Comparison of ENCODE assay signal across 15 cellular contexts in genomic region chr10:58372630-58373445, GRCh38. TPM values are rescaled to one million over a fixed set of nuclear protein-coding genes. Genes with fewer than 3 reads are reported as not detected.
DNase-seq lines count a peak whose midpoint lies in the region; ATAC-seq and TF ChIP-seq lines count a peak whose summit lies in the region.
"Had no signal": no experiment of that assay in that cellular context is flagged by ENCODE, and none has a peak within 500 bp of the region (broad histone marks: within the 10 kb centered on the region; RNA-seq: fewer than 3 reads in every experiment).

No MANE protein-coding gene starts in this region.

- peak overlapping the region; percentile 10 for H3K27ac Mint-ChIP-seq in stimulated activated memory B cell treated with anti-CD40 and anti-IgM and Interleukin-4, amounts not matched to agents 10 μg/mL and 1 μg/mL and 100 μg/mL, for 72 hours
- H3K27ac Mint-ChIP-seq in stimulated activated effector memory CD8-positive, alpha-beta T cell treated with anti-CD3 and anti-CD28 coated beads, Interleukin-12 subunit alpha, Interleukin-12 subunit beta, amount 100 ng/mL, for 72 hours = no peak overlapping the region

- H3K9me3 Mint-ChIP-seq in stimulated activated memory B cell treated with anti-CD40 and anti-IgM and Interleukin-4, amounts not matched to agents 10 μg/mL and 1 μg/mL and 100 μg/mL, for 72 hours = no peaks in the 10 kb centered on the region
- H3K9me3 Mint-ChIP-seq in stimulated activated effector memory CD8-positive, alpha-beta T cell treated with anti-CD3 and anti-CD28 coated beads, Interleukin-12 subunit alpha, Interleukin-12 subunit beta, amount 100 ng/mL, for 72 hours = no peaks in the 10 kb centered on the region

- H3K36me3 ChIP-seq in mammary epithelial cell (ENCODE audit: insufficient read depth, low read length) (peaks cover 2% of the 10 kb centered on the region), suprapubic skin (peaks cover 10% of the 10 kb centered on the region)

- no peaks in the 10 kb centered on the region for H3K4me1 Mint-ChIP-seq in stimulated activated memory B cell treated with anti-CD40 and anti-IgM and Interleukin-4, amounts not matched to agents 10 μg/mL and 1 μg/mL and 100 μg/mL, for 72 hours
- H3K4me1 Mint-ChIP-seq in stimulated activated effector memory CD8-positive, alpha-beta T cell treated with anti-CD3 and anti-CD28 coated beads, Interleukin-12 subunit alpha, Interleukin-12 subunit beta, amount 100 ng/mL, for 72 hours = no peaks in the 10 kb centered on the region

- TF ChIP-seq EP300 in suprapubic skin (IDR thresholded peaks at IDR 0.05) = no peak

- H3K79me2 ChIP-seq in mammary epithelial cell (ENCODE audit: insufficient read depth, low read length) = no peaks in the 10 kb centered on the region
- H3K79me2 ChIP-seq: parathyroid adenoma had no signal

- TF ChIP-seq POLR2A in suprapubic skin (IDR thresholded peaks at IDR 0.05) = no peak

- H4K20me1 ChIP-seq in mammary epithelial cell (ENCODE audit: insufficient read depth, low read length) = no peaks in the 10 kb centered on the region

- peak; percentile 59 for ATAC-seq in Right ventricle myocardium superior (ENCODE audit: poor library complexity)
- ATAC-seq in Right ventricle myocardium inferior = no peak
- ATAC-seq in HG02852 (IDR thresholded peaks at IDR 0.05; ENCODE audit: unreplicated experiment) = peak; percentile 81
- peak; percentile 71 for ATAC-seq in HG03571 (IDR thresholded peaks at IDR 0.05; ENCODE audit: unreplicated experiment)
- peak; percentile 73 for ATAC-seq in stimulated activated memory B cell treated with anti-CD40 and anti-IgM and Interleukin-4, amounts not matched to agents 10 μg/mL and 1 μg/mL and 100 μg/mL, for 72 hours
- no peak for ATAC-seq in stimulated activated effector memory CD8-positive, alpha-beta T cell treated with anti-CD3 and anti-CD28 coated beads, Interleukin-12 subunit alpha, Interleukin-12 subunit beta, amount 100 ng/mL, for 72 hours

- H2AFZ ChIP-seq in mammary epithelial cell (ENCODE audit: low read depth, low read length) = no peak overlapping the region
- H2AFZ ChIP-seq: parathyroid adenoma had no signal

- H3K4me3 ChIP-seq in mammary epithelial cell (replicated peaks in 1 of 3; ENCODE audit: insufficient read depth in 1 of 3, low read depth in 2 of 3, low read length in 3 of 3) = no peak overlapping the region
- no peak overlapping the region for H3K4me3 ChIP-seq in suprapubic skin
- H3K4me3 ChIP-seq: A549 had no signal

- no peak overlapping the region for H3K9ac ChIP-seq in mammary epithelial cell (ENCODE audit: insufficient read depth, low read length)
- H3K9ac ChIP-seq: parathyroid adenoma had no signal

- H3K27me3 ChIP-seq in mammary epithelial cell (ENCODE audit: insufficient read depth, low read length) (no peaks in the 10 kb centered on the region), suprapubic skin (no peaks in the 10 kb centered on the region)

- H3K27ac ChIP-seq in mammary epithelial cell (ENCODE audit: insufficient read depth, low read depth, low read length) = no peak overlapping the region
- H3K27ac ChIP-seq in suprapubic skin = no peak overlapping the region
- H3K27ac ChIP-seq: A549, parathyroid adenoma had no signal

- DNase-seq in Right ventricle myocardium superior = no peak
- DNase-seq in Right ventricle myocardium inferior (ENCODE audit: missing footprints) = no peak
- no peak for DNase-seq in stimulated activated effector memory CD8-positive, alpha-beta T cell treated with anti-CD3 and anti-CD28 coated beads, Interleukin-12 subunit alpha, Interleukin-12 subunit beta, amount 100 ng/mL, for 72 hours (ENCODE audit: low spot score in 2 of 2)
- DNase-seq in mammary epithelial cell = no peak
- DNase-seq in suprapubic skin (ENCODE audit: low spot score in 2 of 2) = no peak
- DNase-seq: anterior cingulate cortex; COR-L47; midbrain; NCI-H187 treated with DMSO at 0.1 percent for 48 hours; NK-92 treated with Interleukin-12 subunit alpha and Interleukin-12 subunit beta, amount 100 ng/mL, for 24 hours had no signal

- H3K4me1 ChIP-seq in mammary epithelial cell (ENCODE audit: insufficient read depth, low read length) = peaks cover 7% of the 10 kb centered on the region
- H3K4me1 ChIP-seq in suprapubic skin = no peaks in the 10 kb centered on the region
- H3K4me1 ChIP-seq: parathyroid adenoma had no signal

- H3K27me3 Mint-ChIP-seq in stimulated activated memory B cell treated with anti-CD40 and anti-IgM and Interleukin-4, amounts not matched to agents 10 μg/mL and 1 μg/mL and 100 μg/mL, for 72 hours = no peaks in the 10 kb centered on the region

- H3K4me2 ChIP-seq in mammary epithelial cell (ENCODE audit: insufficient read depth, low read depth, low read length) = no peak overlapping the region
- H3K4me2 ChIP-seq: A549 had no signal

- TF ChIP-seq CTCF in mammary epithelial cell (conservative IDR thresholded peaks at IDR 0.05 in 1 of 2, IDR thresholded peaks at IDR 0.05 in 1 of 2; ENCODE audit: extremely low read depth in 1 of 2, insufficient read depth in 1 of 2, low read depth in 1 of 2, low read length in 2 of 2) (no peak), suprapubic skin (IDR thresholded peaks at IDR 0.05) (no peak)

- dilution Hi-C loops in mammary epithelial cell (cut with HindIII; ENCODE audit: low sequenced_read_pairs) = no loop called here

- H3K36me3 Mint-ChIP-seq in stimulated activated memory B cell treated with anti-CD40 and anti-IgM and Interleukin-4, amounts not matched to agents 10 μg/mL and 1 μg/mL and 100 μg/mL, for 72 hours = no peaks in the 10 kb centered on the region
- H3K36me3 Mint-ChIP-seq in stimulated activated effector memory CD8-positive, alpha-beta T cell treated with anti-CD3 and anti-CD28 coated beads, Interleukin-12 subunit alpha, Interleukin-12 subunit beta, amount 100 ng/mL, for 72 hours = peaks cover 8% of the 10 kb centered on the region

- in situ Hi-C loops in mammary epithelial cell (cut with MboI; ENCODE audit: low sequenced_read_pairs in 2 of 2) = no loop called here

- CTCF ChIA-PET in mammary epithelial cell (lab: Charles Lee; ENCODE audit: low non-redundant PET) = no interaction called here

- intact Hi-C loops in Right ventricle myocardium superior (cut with DNase I) = no loop called here
- intact Hi-C loops in Right ventricle myocardium inferior (cut with DNase I) = no loop called here
- intact Hi-C loops in mammary epithelial cell (cut with micrococcal nuclease) = no loop called here

- no TSS peak for BruUV-seq in mammary epithelial cell (replicated peaks; lab: Mats Ljungman, UMichigan)

- H3K4me3 Mint-ChIP-seq in stimulated activated memory B cell treated with anti-CD40 and anti-IgM and Interleukin-4, amounts not matched to agents 10 μg/mL and 1 μg/mL and 100 μg/mL, for 72 hours = no peak overlapping the region
- no peak overlapping the region for H3K4me3 Mint-ChIP-seq in stimulated activated effector memory CD8-positive, alpha-beta T cell treated with anti-CD3 and anti-CD28 coated beads, Interleukin-12 subunit alpha, Interleukin-12 subunit beta, amount 100 ng/mL, for 72 hours

- WGBS in mammary epithelial cell (ENCODE audit: low coverage, missing lambda C conversion rate) = 85% methylated on average over 4 of the region's 4 CpGs
- 76% methylated on average over 4 of the region's 4 CpGs for WGBS in suprapubic skin

- H3K9me3 ChIP-seq in mammary epithelial cell (replicated peaks; ENCODE audit: insufficient read depth, low read length) = no peaks in the 10 kb centered on the region
- no peaks in the 10 kb centered on the region for H3K9me3 ChIP-seq in suprapubic skin
- H3K9me3 ChIP-seq: A549 had no signal

RNA-seq across cellular contexts. Expression of gene TFAM, which starts 12.4 kb away (rescaled TPM):
- total RNA-seq in Right ventricle myocardium superior (26.4 TPM), Right ventricle myocardium inferior (32.0 TPM), mammary epithelial cell (10 to 100 TPM; 26.2 to 46.3 TPM), suprapubic skin (10 to 100 TPM; 16.6 to 22.9 (median 19.8) TPM)
- 23.6 TPM for polyA plus RNA-seq in mammary epithelial cell
- polyA minus RNA-seq in mammary epithelial cell = 41.6 TPM

RNA-seq across cellular contexts. Expression of gene UBE2D1, which starts 38.0 kb away (rescaled TPM):
- total RNA-seq in Right ventricle myocardium superior (61.2 TPM), Right ventricle myocardium inferior (55.3 TPM), mammary epithelial cell (10 to 100 TPM; 13.9 to 15.5 TPM), suprapubic skin (10 to 100 TPM in 2 of 4 donors, 1 to 10 TPM in 2; 8.3 to 11.5 (median 9.6) TPM)
- polyA plus RNA-seq in mammary epithelial cell = 8.0 TPM
- 4.6 TPM for polyA minus RNA-seq in mammary epithelial cell

Comparison
In these comparisons a context has a peak if more than half of its experiments do, and no peak if none do; other contexts are left out.
1. ATAC-seq: peak in Right ventricle myocardium superior (single experiment), HG02852 (single experiment), HG03571 (single experiment) and stimulated activated memory B cell treated with anti-CD40 and anti-IgM and Interleukin-4, amounts not matched to agents 10 μg/mL and 1 μg/mL and 100 μg/mL, for 72 hours (single experiment); none in Right ventricle myocardium inferior (single experiment) and stimulated activated effector memory CD8-positive, alpha-beta T cell treated with anti-CD3 and anti-CD28 coated beads, Interleukin-12 subunit alpha, Interleukin-12 subunit beta, amount 100 ng/mL, for 72 hours (single experiment).